Comparison of ENCODE assay signal across 8 cellular contexts in genomic region chr17:44758414-44759095, GRCh38. TPM values are rescaled to one million over a fixed set of nuclear protein-coding genes. Genes with fewer than 3 reads are reported as not detected.
A peak's percentile ranks its signal among the peaks of the same experiment; 100 is the strongest.
DNase-seq lines count a peak whose midpoint lies in the region; ATAC-seq, FAIRE-seq and TF ChIP-seq lines count a peak whose summit lies in the region.

TSS of gene ADAM11 (plus strand) at chr17:44758988. CDS start at chr17:44759200, 212 bp downstream.

- BruUV-seq in A673 (replicated peaks; lab: Mats Ljungman, UMichigan) (no TSS peak), HepG2 (replicated peaks; lab: Mats Ljungman, UMichigan) (no TSS peak)

- in situ Hi-C loops in HAP-1 (cut with MboI; ENCODE audit: low sequenced_read_pairs) (no loop called here), HepG2 (cut with HindIII; ENCODE audit: extremely low pct_ligation_motif_present, low pct_unique_long_range_greater_than_20kb) (no loop called here)

- CTCF ChIA-PET in A673 (lab: Charles Lee): no interaction called here
- CTCF ChIA-PET in HepG2 (lab: Yijun Ruan, JAX; ENCODE audit: low intra/inter-chr PET ratio, low total read pairs): no interaction called here

- no peaks in the 10 kb centered on the region for H3K36me3 ChIP-seq in A673 (ENCODE audit: insufficient read depth, low read length, poor library complexity, severe bottlenecking)
- H3K36me3 ChIP-seq in HAP-1 (replicated peaks): no peaks in the 10 kb centered on the region
- H3K36me3 ChIP-seq in HepG2 (replicated peaks in 1 of 2; ENCODE audit: control insufficient read depth in 1 of 2, insufficient read depth in 2 of 2, low read length in 2 of 2): no peaks in the 10 kb centered on the region
- H3K36me3 ChIP-seq in uterus: no peaks in the 10 kb centered on the region

- peaks cover 12% of the 10 kb centered on the region for H3K4me1 Mint-ChIP-seq in brain

- no peak for TF ChIP-seq RAD21 in HepG2 (CRISPR knock-in tag; IDR thresholded peaks at IDR 0.05)

- no peak for DNase-seq in A673 (ENCODE audit: low spot score)
- peak in 1 of 2 experiments; percentile 54 for DNase-seq in HAP-1 (ENCODE audit: low spot score in 2 of 2)
- DNase-seq in HepG2 (ENCODE audit: low spot score): no peak
- DNase-seq in uterus: no peak
- DNase-seq in NCI-H1694 (lab: John Stamatoyannopoulos, UW): no peak
- DNase-seq in GM12892 (ENCODE audit: insufficient read length): no peak
- DNase-seq in stimulated activated naive CD4-positive, alpha-beta T cell treated with Interleukin-2 at 50 U/mL for 16 hours (lab: John Stamatoyannopoulos, UW): no peak

- H3K27me3 ChIP-seq in A673 (replicated peaks; ENCODE audit: insufficient read depth, low read depth, low read length, poor library complexity) (no peaks in the 10 kb centered on the region), HAP-1 (ENCODE audit: low read depth) (no peaks in the 10 kb centered on the region), HepG2 (ENCODE audit: control insufficient read depth in 1 of 2, insufficient read depth in 2 of 2, low read length in 2 of 2) (peaks cover 21 to 48% of the 10 kb centered on the region in 2 experiments), uterus (no peaks in the 10 kb centered on the region)

- no peak within 1 kb of the TSS for H2AFZ ChIP-seq in HepG2 (ENCODE audit: low read length)

- peaks cover 16% of the 10 kb centered on the region for H3K27me3 Mint-ChIP-seq in brain

- WGBS in HepG2 (ENCODE audit: low lambda C conversion rate): 33% methylated on average over 5 of the region's 76 CpGs

- peak within 1 kb of the TSS in 3 of 5 experiments; percentile 59 to 81 (median 62) for H3K27ac Mint-ChIP-seq in brain

- TF ChIP-seq CTCF in A673 (conservative IDR thresholded peaks at IDR 0.05; ENCODE audit: low read depth, low read length) (no peak), brain (conservative IDR thresholded peaks at IDR 0.05) (no peak), HepG2 (CRISPR knock-in tag; IDR thresholded peaks at IDR 0.05) (no peak), uterus (IDR thresholded peaks at IDR 0.05) (no peak)

- H3K9ac ChIP-seq in HepG2 (ENCODE audit: insufficient read depth, low read depth, low read length): no peak within 1 kb of the TSS

- POLR2A ChIA-PET in A673 (lab: Charles Lee; ENCODE audit: low non-redundant PET) (no interaction called here), HepG2 (lab: Yijun Ruan, JAX) (interaction anchor here (0.5 to 1.2 kb wide), 3 partner anchors 17 to 56 kb away, joined by 3 to 5 read pairs (median 3); no protein-coding TSS in a partner anchor)

- H3K9me3 Mint-ChIP-seq in brain: no peaks in the 10 kb centered on the region

- no peaks in the 10 kb centered on the region for H3K79me2 ChIP-seq in HepG2 (ENCODE audit: insufficient read depth, low read length)

- no peaks in the 10 kb centered on the region for H3K36me3 Mint-ChIP-seq in brain

- H3K4me1 ChIP-seq in A673 (ENCODE audit: insufficient read depth, low read length, poor library complexity, severe bottlenecking) (no peaks in the 10 kb centered on the region), HAP-1 (peaks cover 7% of the 10 kb centered on the region), HepG2 (ENCODE audit: insufficient read depth, low read length) (peaks cover 24% of the 10 kb centered on the region), uterus (peaks cover 0 to 9% of the 10 kb centered on the region in 2 donors)

- TF ChIP-seq POLR2A in HepG2 (IDR thresholded peaks at IDR 0.05; ENCODE audit: insufficient read depth in 1 of 2, low read depth in 2 of 2, low read length in 2 of 2) (no peak), uterus (IDR thresholded peaks at IDR 0.05) (no peak), GM12892 (IDR thresholded peaks at IDR 0.05; ENCODE audit: low read depth, low read length) (no peak)

- H3K27ac ChIP-seq in A673 (ENCODE audit: low read depth, low read length, poor library complexity, severe bottlenecking) (no peak within 1 kb of the TSS), HepG2 (ENCODE audit: extremely low read length, insufficient read depth, low read length) (no peak within 1 kb of the TSS), uterus (no peak within 1 kb of the TSS)

- ATAC-seq in HepG2: peak; percentile 21

- H3K4me2 ChIP-seq in HepG2 (ENCODE audit: low read depth, low read length): peak within 1 kb of the TSS; percentile 80

- H3K4me3 ChIP-seq in A673 (ENCODE audit: low read depth, low read length, poor library complexity, severe bottlenecking) (peak within 1 kb of the TSS; percentile 34), HAP-1 (peak within 1 kb of the TSS; percentile 56), HepG2 (replicated peaks in 1 of 3; ENCODE audit: insufficient read depth in 1 of 3, low read depth in 2 of 3, low read length in 3 of 3) (peak within 1 kb of the TSS; percentile 37 to 74 (median 59)), uterus (peak within 1 kb of the TSS; percentile 20 to 48)

- TF ChIP-seq EP300 in HepG2 (IDR thresholded peaks at IDR 0.05; ENCODE audit: low read depth in 2 of 2, low read length in 2 of 2) (no peak), HepG2 (CRISPR knock-in tag; IDR thresholded peaks at IDR 0.05; ENCODE audit: borderline replicate concordance) (no peak)

- H4K20me1 ChIP-seq in HepG2 (ENCODE audit: insufficient read depth, low read length): no peaks in the 10 kb centered on the region

- peak within 1 kb of the TSS; percentile 77 to 80 (median 78) for H3K4me3 Mint-ChIP-seq in brain

- FAIRE-seq in HepG2 (lab: Jason Lieb, UNC) (no peak), GM12892 (lab: Jason Lieb, UNC) (no peak)

- no peaks in the 10 kb centered on the region for H3K9me3 ChIP-seq in A673 (ENCODE audit: low read depth, low read length, poor library complexity, severe bottlenecking)
- H3K9me3 ChIP-seq in HAP-1: no peaks in the 10 kb centered on the region
- no peaks in the 10 kb centered on the region for H3K9me3 ChIP-seq in HepG2 (ENCODE audit: low read length)
- H3K9me3 ChIP-seq in uterus: no peaks in the 10 kb centered on the region

- intact Hi-C loops in A673 (cut with micrococcal nuclease; ENCODE audit: unreplicated experiment) (no loop called here), HepG2 (cut with micrococcal nuclease; ENCODE audit: unreplicated experiment) (no loop called here), uterus (cut with DNase I; ENCODE audit: low total_unique reads) (no loop called here)

TF ChIP-seq in HepG2, 621 proteins besides CTCF, POLR2A, EP300 and RAD21 (continues in another document):
- TF ChIP-seq SKI (IDR thresholded peaks at IDR 0.05; ENCODE audit: partially characterized antibody) (no peak), ZNF24 (IDR thresholded peaks at IDR 0.05) (no peak), TBX3 (IDR thresholded peaks at IDR 0.05; ENCODE audit: borderline replicate concordance) (no peak), KAT7 (CRISPR knock-in tag; IDR thresholded peaks at IDR 0.05; ENCODE audit: borderline replicate concordance) (no peak), ZBTB43 (CRISPR knock-in tag; conservative IDR thresholded peaks at IDR 0.05) (no peak), KLF13 (CRISPR knock-in tag; IDR thresholded peaks at IDR 0.05) (no peak), IKZF1 (IDR thresholded peaks at IDR 0.05) (no peak), MATR3 (CRISPR knock-in tag; IDR thresholded peaks at IDR 0.05) (no peak), SALL2 (CRISPR knock-in tag; IDR thresholded peaks at IDR 0.05) (no peak), ZBTB3 (CRISPR knock-in tag; IDR thresholded peaks at IDR 0.05; ENCODE audit: borderline replicate concordance, low read depth) (no peak), ZNF12 (CRISPR knock-in tag; IDR thresholded peaks at IDR 0.05) (no peak), KLF6 (CRISPR knock-in tag; IDR thresholded peaks at IDR 0.05) (no peak)

RNA-seq across cellular contexts. Expression of gene ADAM11, which starts in this region (rescaled TPM):
- total RNA-seq in A673 (2021) (0.17 and 0.59 TPM in 2 replicates), HepG2 (2016; rRNA removed; fragmentation: Illumina TruSeq; extraction: Trizol) (0.44 and 0.91 TPM in 2 replicates), uterus (1 to 10 TPM; 1.2 to 5.5 (median 2.1) TPM)
- polyA plus RNA-seq in brain (ENCODE audit: insufficient read depth, low read depth, low replicate concordance) (5.5 TPM), HepG2 (2011; rRNA removed) (0.33 and 0.38 TPM in 2 replicates)
- 0.18 and 0.40 TPM in 2 replicates for total RNA-seq in HepG2 (2016; cell fraction: cytosol; rRNA removed; fragmentation: Illumina TruSeq; extraction: Trizol; ENCODE audit: low read depth)
- total RNA-seq in HepG2 (2016; cell fraction: insoluble cytoplasmic fraction; rRNA removed; fragmentation: Illumina TruSeq; extraction: Trizol): 0.40 and 0.76 TPM in 2 replicates
- 0.59 TPM in 2 replicates for total RNA-seq in HepG2 (2016; cell fraction: membrane; rRNA removed; fragmentation: Illumina TruSeq; extraction: Trizol)
- 1.4 and 1.8 TPM in 2 replicates for total RNA-seq in HepG2 (2016; cell fraction: nucleus; rRNA removed; fragmentation: Illumina TruSeq; extraction: Trizol)
- polyA plus RNA-seq in HepG2 (2011; cell fraction: cytosol; rRNA removed): 0.09 and 0.34 TPM in 2 replicates
- 2.0 and 2.2 TPM in 2 replicates for polyA plus RNA-seq in HepG2 (2011; cell fraction: nucleus; rRNA removed)
- polyA plus RNA-seq in HepG2 (2012): 0.19 and 0.40 TPM in 2 replicates
- 0.17 and 0.23 TPM in 2 replicates for polyA plus RNA-seq in HepG2 (2016; cell fraction: cytosol; fragmentation: Illumina TruSeq; extraction: Trizol; ENCODE audit: low read depth)
- 0.50 and 0.58 TPM in 2 replicates for polyA plus RNA-seq in HepG2 (2016; cell fraction: insoluble cytoplasmic fraction; fragmentation: Illumina TruSeq; extraction: Trizol; ENCODE audit: low read depth)
- 0.31 and 0.34 TPM in 2 replicates for polyA plus RNA-seq in HepG2 (2016; cell fraction: membrane; fragmentation: Illumina TruSeq; extraction: Trizol; ENCODE audit: low read depth)
- polyA plus RNA-seq in HepG2 (2016; cell fraction: nucleus; fragmentation: Illumina TruSeq; extraction: Trizol; ENCODE audit: insufficient read depth, low read depth): 2.2 and 3.0 TPM in 2 replicates
- 2.1 and 2.5 TPM in 2 replicates for polyA minus RNA-seq in HepG2 (2011; rRNA and poly(A)+ RNA removed; ENCODE audit: low replicate concordance)
- 0.18 and 0.69 TPM in 2 replicates for polyA minus RNA-seq in HepG2 (2011; cell fraction: cytosol; rRNA and poly(A)+ RNA removed)
- 0.87 and 0.90 TPM in 2 replicates for polyA minus RNA-seq in HepG2 (2011; cell fraction: nucleus; rRNA and poly(A)+ RNA removed)
- polyA plus RNA-seq in GM12892 (2012; ENCODE audit: missing spikeins): 0.13 TPM
